Comparison of ENCODE assay signal across 20 cellular contexts in the genomic region with DNA sequence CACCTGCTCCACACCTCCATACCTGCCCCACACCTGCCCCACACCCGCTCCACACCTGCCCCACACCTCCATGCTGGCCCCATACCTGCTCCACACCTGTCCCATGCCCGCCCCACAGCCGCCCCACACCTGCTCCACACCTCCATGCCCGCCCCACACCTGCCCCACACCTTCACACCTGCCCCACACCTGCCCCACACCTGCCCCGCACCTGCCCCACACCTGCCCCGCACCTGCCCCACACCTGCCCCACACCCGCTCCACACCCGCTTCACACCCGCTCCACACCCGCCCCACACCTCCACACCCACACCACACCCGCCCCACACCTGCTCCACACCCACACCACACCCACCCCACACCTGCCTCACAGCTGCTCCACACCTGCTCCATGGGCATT. TPM values are rescaled to one million over a fixed set of nuclear protein-coding genes. Genes with fewer than 3 reads are reported as not detected.
DNase-seq lines count a peak whose midpoint lies in the region; ATAC-seq and TF ChIP-seq lines count a peak whose summit lies in the region.
"Had no signal": no experiment of that assay in that cellular context is flagged by ENCODE, and none has a peak within 500 bp of the region (broad histone marks: within the 10 kb centered on the region; RNA-seq: fewer than 3 reads in every experiment).

No MANE protein-coding gene starts in this region.

- peaks cover 0 to 2% of the 10 kb centered on the region in 2 donors for H3K4me1 Mint-ChIP-seq in natural killer cell treated with Interleukin-12 subunit alpha and Interleukin-12 subunit beta and Interleukin-15 and Interleukin-18, amount 100 ng/mL, for 72 hours (ENCODE audit: low read depth in 2 of 2)
- H3K4me1 Mint-ChIP-seq in natural killer cell (no peaks in the 10 kb centered on the region), glutamatergic neuron (ENCODE audit: low read depth, unreplicated experiment) (no peaks in the 10 kb centered on the region)
- H3K4me1 Mint-ChIP-seq: CD14-positive monocyte had no signal

- no peaks in the 10 kb centered on the region for H3K4me1 ChIP-seq in mucosa of descending colon (ENCODE audit: low read depth)

- H3K4me3 Mint-ChIP-seq in natural killer cell treated with Interleukin-12 subunit alpha and Interleukin-12 subunit beta and Interleukin-15 and Interleukin-18, amount 100 ng/mL, for 72 hours: no peak overlapping the region
- H3K4me3 Mint-ChIP-seq in natural killer cell (no peak overlapping the region), glutamatergic neuron (ENCODE audit: unreplicated experiment) (no peak overlapping the region)
- H3K4me3 Mint-ChIP-seq: CD14-positive monocyte, H9 had no signal

- no peak for ATAC-seq in natural killer cell treated with Interleukin-12 subunit alpha and Interleukin-12 subunit beta and Interleukin-15 and Interleukin-18, amount 100 ng/mL, for 72 hours
- ATAC-seq in natural killer cell (no peak), mucosa of descending colon (peak; percentile 63), GM21619 (IDR thresholded peaks at IDR 0.05; ENCODE audit: unreplicated experiment) (no peak)

- no peaks in the 10 kb centered on the region for H3K9me3 Mint-ChIP-seq in natural killer cell treated with Interleukin-12 subunit alpha and Interleukin-12 subunit beta and Interleukin-15 and Interleukin-18, amount 100 ng/mL, for 72 hours
- H3K9me3 Mint-ChIP-seq in natural killer cell (no peaks in the 10 kb centered on the region), glutamatergic neuron (ENCODE audit: unreplicated experiment) (no peaks in the 10 kb centered on the region)
- H3K9me3 Mint-ChIP-seq: CD14-positive monocyte, H9 had no signal

- peak; percentile 49 for DNase-seq in NCI-H2029 (lab: John Stamatoyannopoulos, UW)
- DNase-seq in NCI-H2029 treated with DMSO at 0.1 percent for 48 hours (lab: John Stamatoyannopoulos, UW): no peak
- peak; percentile 31 for DNase-seq in natural killer cell treated with Interleukin-12 subunit alpha and Interleukin-12 subunit beta and Interleukin-15 and Interleukin-18, amount 100 ng/mL, for 72 hours (ENCODE audit: low spot score)
- DNase-seq in natural killer cell: no peak
- DNase-seq in mucosa of descending colon: no peak
- no peak for DNase-seq in SIG-M5 treated with dmso at 0.1 percent for 504 hours (lab: John Stamatoyannopoulos, UW; ENCODE audit: unreplicated experiment)
- no peak for DNase-seq in glutamatergic neuron
- DNase-seq: 8988T, GF-D8, H9, IMR-90, Karpas-422, NCI-H1417 treated with DMSO at 0.1 percent for 48 hours, NCI-H187 treated with DMSO at 0.1 percent for 48 hours, NCI-H2171, NCI-H446 treated with DMSO at 0.1 percent for 48 hours, PC-3, SIG-M5 had no signal

- TF ChIP-seq CTCF in natural killer cell (IDR thresholded peaks at IDR 0.05) (no peak), mucosa of descending colon (IDR thresholded peaks at IDR 0.05) (no peak), glutamatergic neuron (IDR thresholded peaks at IDR 0.05; ENCODE audit: partially characterized antibody, unreplicated experiment) (no peak)

- H3K9me3 ChIP-seq in mucosa of descending colon: no peaks in the 10 kb centered on the region

- no peaks in the 10 kb centered on the region for H3K36me3 ChIP-seq in mucosa of descending colon (ENCODE audit: low read depth)

- intact Hi-C loops in natural killer cell (cut with micrococcal nuclease): no loop called here
- intact Hi-C loops in mucosa of descending colon (cut with DNase I, micrococcal nuclease): loop anchor here in 1 of 2 donors (10.0 kb wide), 2 partner anchors 235 to 395 kb away; a partner anchor contains a TSS

- no peaks in the 10 kb centered on the region for H3K27me3 Mint-ChIP-seq in natural killer cell treated with Interleukin-12 subunit alpha and Interleukin-12 subunit beta and Interleukin-15 and Interleukin-18, amount 100 ng/mL, for 72 hours
- H3K27me3 Mint-ChIP-seq in natural killer cell (ENCODE audit: low read depth in 2 of 2) (no peaks in the 10 kb centered on the region), glutamatergic neuron (ENCODE audit: unreplicated experiment) (peaks cover 4% of the 10 kb centered on the region)

- no peak overlapping the region for H3K27ac Mint-ChIP-seq in natural killer cell treated with Interleukin-12 subunit alpha and Interleukin-12 subunit beta and Interleukin-15 and Interleukin-18, amount 100 ng/mL, for 72 hours
- H3K27ac Mint-ChIP-seq in natural killer cell (no peak overlapping the region), glutamatergic neuron (ENCODE audit: unreplicated experiment) (no peak overlapping the region)

- H3K36me3 Mint-ChIP-seq in natural killer cell treated with Interleukin-12 subunit alpha and Interleukin-12 subunit beta and Interleukin-15 and Interleukin-18, amount 100 ng/mL, for 72 hours: peaks cover 4% of the 10 kb centered on the region
- H3K36me3 Mint-ChIP-seq in natural killer cell (peaks cover 7% of the 10 kb centered on the region), glutamatergic neuron (ENCODE audit: unreplicated experiment) (no peaks in the 10 kb centered on the region)

- no peak overlapping the region for H3K4me3 ChIP-seq in mucosa of descending colon

RNA-seq across cellular contexts. Expression of a gene that starts 53.0 kb away (rescaled TPM):
- 10 to 100 TPM; 40.4 to 48.6 TPM for total RNA-seq in natural killer cell treated with Interleukin-12 subunit alpha and Interleukin-12 subunit beta and Interleukin-15 and Interleukin-18, amount 100 ng/mL, for 72 hours
- 100 to 1,000 TPM; 116 to 151 (median 130) TPM for total RNA-seq in natural killer cell
- total RNA-seq in mucosa of descending colon: 10 to 100 TPM; 55.7 to 77.0 (median 61.8) TPM
- 0.15 TPM for total RNA-seq in glutamatergic neuron (ENCODE audit: unreplicated experiment)

Comparison
In these comparisons a context has a peak if more than half of its experiments do, and no peak if none do; other contexts are left out.
1. DNase-seq: peak in NCI-H2029 (single experiment) and natural killer cell treated with Interleukin-12 subunit alpha and Interleukin-12 subunit beta and Interleukin-15 and Interleukin-18, amount 100 ng/mL, for 72 hours (single experiment); none in NCI-H2029 treated with DMSO at 0.1 percent for 48 hours (single experiment), natural killer cell (single experiment), mucosa of descending colon (0 of 3), SIG-M5 treated with dmso at 0.1 percent for 504 hours (single experiment) and glutamatergic neuron (single experiment).
2. RNA of a gene that starts 53.0 kb away (total RNA-seq): 116 to 151 TPM in natural killer cell, 55.7 to 77.0 TPM in mucosa of descending colon and 40.4 to 48.6 TPM in natural killer cell treated with Interleukin-12 subunit alpha and Interleukin-12 subunit beta and Interleukin-15 and Interleukin-18, amount 100 ng/mL, for 72 hours; 0.15 TPM in glutamatergic neuron (single experiment); every median in the first group is over 10 times any median in the second.